ENCODE assay signal across 21 cellular contexts in the genomic region with DNA sequence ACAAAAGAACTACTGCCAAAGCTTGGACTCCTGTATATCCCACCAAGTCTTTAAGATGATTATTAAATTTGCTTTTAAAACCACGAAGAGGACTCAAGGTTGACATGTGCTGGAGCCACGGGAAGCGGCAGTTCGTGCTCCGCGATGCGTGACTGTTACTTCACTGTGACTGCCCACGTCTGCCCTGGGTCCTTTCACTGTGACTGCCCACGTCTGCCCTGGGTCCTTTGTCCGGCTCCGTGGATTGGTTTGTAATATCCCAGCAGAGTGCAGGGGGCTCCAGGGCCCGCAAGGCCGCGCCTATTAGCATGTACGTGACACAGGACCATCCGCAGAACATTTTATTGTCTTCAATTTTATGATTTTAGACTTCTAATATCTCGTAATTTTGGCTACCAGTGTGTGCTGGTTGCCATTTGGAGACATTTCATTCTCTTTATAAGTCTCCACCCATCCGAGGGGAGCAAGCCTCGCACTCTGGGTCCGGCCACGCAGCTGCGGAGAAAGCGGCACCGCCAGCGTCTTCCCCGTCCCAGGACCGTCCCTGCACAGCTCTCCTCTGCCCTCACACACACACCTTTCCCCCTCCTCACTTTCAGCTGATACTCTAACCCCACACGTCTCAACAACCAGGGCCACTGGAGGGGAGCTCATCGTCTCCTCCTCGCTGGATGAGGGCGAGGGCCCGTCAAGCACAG. TPM values are rescaled to one million over a fixed set of nuclear protein-coding genes. Genes with fewer than 3 reads are reported as not detected.
DNase-seq lines count a peak whose midpoint lies in the region; ATAC-seq, FAIRE-seq and TF ChIP-seq lines count a peak whose summit lies in the region.
"Had no signal": no experiment of that assay in that cellular context is flagged by ENCODE, and none has a peak within 500 bp of the region (broad histone marks: within the 10 kb centered on the region; RNA-seq: fewer than 3 reads in every experiment).

No MANE protein-coding gene starts in this region.

- H3K4me3 Mint-ChIP-seq in Caco-2 (ENCODE audit: unreplicated experiment): no peak overlapping the region
- H3K4me3 Mint-ChIP-seq in nephron: no peak overlapping the region
- no peak overlapping the region for H3K4me3 Mint-ChIP-seq in activated naive CD8-positive, alpha-beta T cell treated with anti-CD3 and anti-CD28 coated beads, Interleukin-2, amount 50 U/mL, for 24 hours
- H3K4me3 Mint-ChIP-seq: CD4-positive, alpha-beta memory T cell; IgD-negative memory B cell had no signal

- POLR2A ChIA-PET in Caco-2 (lab: Charles Lee): no interaction called here

- peak overlapping the region; percentile 68 for H3K27ac Mint-ChIP-seq in Caco-2 (ENCODE audit: unreplicated experiment)
- peak overlapping the region; percentile 76 to 98 (median 93) for H3K27ac Mint-ChIP-seq in nephron
- H3K27ac Mint-ChIP-seq in activated naive CD8-positive, alpha-beta T cell treated with anti-CD3 and anti-CD28 coated beads, Interleukin-2, amount 50 U/mL, for 24 hours: no peak overlapping the region
- H3K27ac Mint-ChIP-seq: CD4-positive, alpha-beta memory T cell had no signal

- DNase-seq in Caco-2 (no peak), pancreas (no peak), MV-4-11 (lab: John Stamatoyannopoulos, UW) (no peak), caudate nucleus (lab: John Stamatoyannopoulos, UW) (no peak)
- DNase-seq in activated naive CD8-positive, alpha-beta T cell treated with anti-CD3 and anti-CD28 coated beads, Interleukin-2, amount 50 U/mL, for 24 hours: no peak
- DNase-seq: ACHN; CD4-positive, alpha-beta memory T cell; COR-L47; DMS 273 treated with DMSO at 0.1 percent for 48 hours; DMS79 treated with DMSO at 0.1 percent for 48 hours; EL; GM23248; KG1 had no signal

- H3K36me3 Mint-ChIP-seq in Caco-2 (ENCODE audit: insufficient read depth, unreplicated experiment): no peaks in the 10 kb centered on the region
- no peaks in the 10 kb centered on the region for H3K36me3 Mint-ChIP-seq in nephron (ENCODE audit: low read depth)
- H3K36me3 Mint-ChIP-seq in activated naive CD8-positive, alpha-beta T cell treated with anti-CD3 and anti-CD28 coated beads, Interleukin-2, amount 50 U/mL, for 24 hours (ENCODE audit: low read depth): no peaks in the 10 kb centered on the region
- H3K36me3 Mint-ChIP-seq: CD4-positive, alpha-beta memory T cell had no signal

- no peaks in the 10 kb centered on the region for H3K36me3 ChIP-seq in BLaER1
- no peaks in the 10 kb centered on the region for H3K36me3 ChIP-seq in Caco-2 (ENCODE audit: control insufficient read depth, insufficient read depth, low read length)
- H3K36me3 ChIP-seq in pancreas: no peaks in the 10 kb centered on the region

- no peaks in the 10 kb centered on the region for H4K20me1 ChIP-seq in BLaER1

- H3K4me1 ChIP-seq in BLaER1 (peaks cover 89% of the 10 kb centered on the region), Caco-2 (peaks cover 40% of the 10 kb centered on the region), pancreas (peaks cover 10 to 26% (median 16%) of the 10 kb centered on the region in 3 donors)

- ATAC-seq in pancreas: no peak
- no peak for ATAC-seq in activated naive CD8-positive, alpha-beta T cell treated with anti-CD3 and anti-CD28 coated beads, Interleukin-2, amount 50 U/mL, for 24 hours

- peak overlapping the region; percentile 73 for H3K4me2 ChIP-seq in BLaER1

- intact Hi-C loops in Caco-2 (cut with micrococcal nuclease; ENCODE audit: unreplicated experiment): no loop called here
- intact Hi-C loops in pancreas (cut with DNase I): no loop called here

- H3K4me3 ChIP-seq in BLaER1 (no peak overlapping the region), Caco-2 (ENCODE audit: low read depth, low read length) (no peak overlapping the region), pancreas (no peak overlapping the region)
- H3K4me3 ChIP-seq: GM23248 had no signal

- H3K9ac ChIP-seq in BLaER1: no peak overlapping the region
- H3K9ac ChIP-seq: GM23248 had no signal

- TF ChIP-seq CTCF in Caco-2 (IDR thresholded peaks at IDR 0.05; ENCODE audit: insufficient read depth in 1 of 2, low read depth in 1 of 2, low read length in 1 of 2, severe bottlenecking in 1 of 2, unreplicated experiment in 1 of 2) (no peak), nephron (IDR thresholded peaks at IDR 0.05; ENCODE audit: unreplicated experiment in 3 of 3) (no peak), pancreas (IDR thresholded peaks at IDR 0.05) (no peak)

- 92% methylated on average over 32 of the region's 32 CpGs for WGBS in pancreas, 2 donors

- H3K27me3 Mint-ChIP-seq in Caco-2 (ENCODE audit: insufficient read depth, unreplicated experiment) (no peaks in the 10 kb centered on the region), nephron (ENCODE audit: low read depth) (peaks cover 61% of the 10 kb centered on the region)
- H3K27me3 Mint-ChIP-seq in activated naive CD8-positive, alpha-beta T cell treated with anti-CD3 and anti-CD28 coated beads, Interleukin-2, amount 50 U/mL, for 24 hours: peaks cover 22% of the 10 kb centered on the region

- H3K27ac ChIP-seq in BLaER1 (0 out of 2 replicates have a peak overlapping the region, but pooled peaks have one; percentile 18), pancreas (peak overlapping the region in 3 of 4 donors; percentile 8 to 22 (median 16)), caudate nucleus (ENCODE audit: low read depth, low read length) (no peak overlapping the region)
- H3K27ac ChIP-seq: C4-2B, GM23248 had no signal

- no peak for FAIRE-seq in pancreas (lab: Jason Lieb, UNC)
- FAIRE-seq: G401.6, GM12891 had no signal

- H3K9me3 ChIP-seq in BLaER1: no peaks in the 10 kb centered on the region
- no peaks in the 10 kb centered on the region for H3K9me3 ChIP-seq in Caco-2
- H3K9me3 ChIP-seq in pancreas: no peaks in the 10 kb centered on the region

- H3K27me3 ChIP-seq in BLaER1 (no peaks in the 10 kb centered on the region; the same call in 1 of the 2 replicates), Caco-2 (replicated peaks; ENCODE audit: control insufficient read depth, insufficient read depth, low read length) (no peaks in the 10 kb centered on the region), pancreas (no peaks in the 10 kb centered on the region)

- BruUV-seq in Caco-2 (replicated peaks; lab: Mats Ljungman, UMichigan): no TSS peak

- CTCF ChIA-PET in Caco-2 (lab: Charles Lee): no interaction called here

- H3K9me3 Mint-ChIP-seq in Caco-2 (ENCODE audit: unreplicated experiment) (peaks cover 8% of the 10 kb centered on the region), nephron (no peaks in the 10 kb centered on the region)
- no peaks in the 10 kb centered on the region for H3K9me3 Mint-ChIP-seq in activated naive CD8-positive, alpha-beta T cell treated with anti-CD3 and anti-CD28 coated beads, Interleukin-2, amount 50 U/mL, for 24 hours
- H3K9me3 Mint-ChIP-seq: CD4-positive, alpha-beta memory T cell had no signal

- H3K4me1 Mint-ChIP-seq in Caco-2 (ENCODE audit: low read depth, unreplicated experiment) (peaks cover 41% of the 10 kb centered on the region), nephron (peaks cover 33% of the 10 kb centered on the region)
- H3K4me1 Mint-ChIP-seq in activated naive CD8-positive, alpha-beta T cell treated with anti-CD3 and anti-CD28 coated beads, Interleukin-2, amount 50 U/mL, for 24 hours: no peaks in the 10 kb centered on the region
- H3K4me1 Mint-ChIP-seq: CD4-positive, alpha-beta memory T cell had no signal

RNA-seq across cellular contexts. Expression of a gene that starts 42.9 kb away (rescaled TPM):
- total RNA-seq in Caco-2 (2022) (18.6 and 21.1 TPM in 2 replicates), pancreas (1 to 10 TPM in 5 of 6 donors, under 1 TPM in 1; 0.87 to 6.5 (median 2.8) TPM)
- 1 to 10 TPM; 3.6 to 6.2 TPM for polyA plus RNA-seq in pancreas
- total RNA-seq: A172; CD4-positive, alpha-beta memory T cell; GM23248; HT1080 had no signal
- polyA plus RNA-seq: CD4-positive, alpha-beta memory T cell; GM23248; IgD-negative memory B cell had no signal
